1 cellular context compared by ENCODE assay signal in genomic region chr7:137626469-137627067, GRCh38.
TF ChIP-seq lines count a peak whose summit lies in the region.

No MANE protein-coding gene starts in this region.

TF ChIP-seq in GM23338, 12 proteins besides CTCF, POLR2A, EP300 and RAD21 (continued from another document):
- TF ChIP-seq, protein P1, sequence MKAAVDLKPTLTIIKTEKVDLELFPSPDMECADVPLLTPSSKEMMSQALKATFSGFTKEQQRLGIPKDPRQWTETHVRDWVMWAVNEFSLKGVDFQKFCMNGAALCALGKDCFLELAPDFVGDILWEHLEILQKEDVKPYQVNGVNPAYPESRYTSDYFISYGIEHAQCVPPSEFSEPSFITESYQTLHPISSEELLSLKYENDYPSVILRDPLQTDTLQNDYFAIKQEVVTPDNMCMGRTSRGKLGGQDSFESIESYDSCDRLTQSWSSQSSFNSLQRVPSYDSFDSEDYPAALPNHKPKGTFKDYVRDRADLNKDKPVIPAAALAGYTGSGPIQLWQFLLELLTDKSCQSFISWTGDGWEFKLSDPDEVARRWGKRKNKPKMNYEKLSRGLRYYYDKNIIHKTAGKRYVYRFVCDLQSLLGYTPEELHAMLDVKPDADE (IDR thresholded peaks at IDR 0.05) = no peak
- TF ChIP-seq JUNB (IDR thresholded peaks at IDR 0.05; ENCODE audit: unreplicated experiment) = no peak
- no peak for TF ChIP-seq REST (IDR thresholded peaks at IDR 0.05; ENCODE audit: unreplicated experiment)
- no peak for TF ChIP-seq STAT1 (IDR thresholded peaks at IDR 0.05; ENCODE audit: unreplicated experiment)
- TF ChIP-seq NANOG (IDR thresholded peaks at IDR 0.05; ENCODE audit: borderline replicate concordance) = no peak
- no peak for TF ChIP-seq POLR2AphosphoS5 (IDR thresholded peaks at IDR 0.05; ENCODE audit: low read depth)
